Comparison of ENCODE assay signal across 23 cellular contexts in genomic region chr2:229202646-229203045, GRCh38.
DNase-seq lines count a peak whose midpoint lies in the region; ATAC-seq, FAIRE-seq and TF ChIP-seq lines count a peak whose summit lies in the region.
"Had no signal": no experiment of that assay in that cellular context is flagged by ENCODE, and none has a peak within 500 bp of the region (broad histone marks: within the 10 kb centered on the region; RNA-seq: fewer than 3 reads in every experiment).

No MANE protein-coding gene starts in this region.

- TF ChIP-seq CTCF in A673 (conservative IDR thresholded peaks at IDR 0.05; ENCODE audit: low read depth, low read length) (no peak), fibroblast of mammary gland (conservative IDR thresholded peaks at IDR 0.05; ENCODE audit: control insufficient read depth, insufficient read depth, low read depth, low read length) (no peak), D721Med (IDR thresholded peaks at IDR 0.05; ENCODE audit: insufficient read depth, missing control alignments) (no peak)

- no peak overlapping the region for H3K4me2 ChIP-seq in mesenchymal stem cell (ENCODE audit: low read length, poor library complexity, severe bottlenecking)
- H3K4me2 ChIP-seq: BLaER1, GM23338, PC-9 had no signal

- no peak overlapping the region for H4K8ac ChIP-seq in mesenchymal stem cell (ENCODE audit: low read length)

- H3K4me3 ChIP-seq in A673 (ENCODE audit: low read depth, low read length, poor library complexity, severe bottlenecking) (no peak overlapping the region), fibroblast of mammary gland (ENCODE audit: control insufficient read depth, low read depth, low read length) (no peak overlapping the region), mesenchymal stem cell (ENCODE audit: insufficient read depth in 1 of 2, low read depth in 1 of 2, low read length in 2 of 2) (no peak overlapping the region)
- H3K4me3 ChIP-seq: BLaER1, GM12878, GM23338, HAP-1, PC-9, SJCRH30 had no signal

- no peak for ATAC-seq in GM19351 (IDR thresholded peaks at IDR 0.05; ENCODE audit: unreplicated experiment)
- ATAC-seq: GM12878, GM23338, Right ventricle myocardium inferior had no signal

- no peak overlapping the region for H2BK15ac ChIP-seq in mesenchymal stem cell (ENCODE audit: low read depth, poor library complexity, severe bottlenecking)

- H3K9me3 ChIP-seq in A673 (ENCODE audit: low read depth, low read length, poor library complexity, severe bottlenecking), result no peaks in the 10 kb centered on the region
- H3K9me3 ChIP-seq in mesenchymal stem cell (ENCODE audit: control insufficient read depth, low read length), result no peaks in the 10 kb centered on the region
- H3K9me3 ChIP-seq: BLaER1, HAP-1, SJCRH30 had no signal

- no peak overlapping the region for H2BK5ac ChIP-seq in mesenchymal stem cell (ENCODE audit: low read depth, low read length, poor library complexity, severe bottlenecking)

- H3K36me3 ChIP-seq in A673 (ENCODE audit: insufficient read depth, low read length, poor library complexity, severe bottlenecking), result no peaks in the 10 kb centered on the region
- no peaks in the 10 kb centered on the region for H3K36me3 ChIP-seq in mesenchymal stem cell (ENCODE audit: control insufficient read depth in 1 of 2, insufficient read depth in 2 of 2, low read depth in 1 of 2, low read length in 2 of 2)
- H3K36me3 ChIP-seq: BLaER1, HAP-1, SJCRH30 had no signal

- no peak overlapping the region for H3K14ac ChIP-seq in mesenchymal stem cell (ENCODE audit: low read length in 2 of 2)

- H3K9ac ChIP-seq in mesenchymal stem cell (ENCODE audit: low read length), result no peak overlapping the region
- H3K9ac ChIP-seq: BLaER1 had no signal

- H3K18ac ChIP-seq in mesenchymal stem cell (ENCODE audit: low read depth in 1 of 2, low read length in 2 of 2), result no peak overlapping the region

- no peak overlapping the region for H2BK120ac ChIP-seq in mesenchymal stem cell (ENCODE audit: low read depth, low read length)

- CTCF ChIA-PET in A673 (lab: Charles Lee), result no interaction called here

- intact Hi-C loops in A673 (cut with micrococcal nuclease; ENCODE audit: unreplicated experiment), result no loop called here

- H2AFZ ChIP-seq in mesenchymal stem cell (ENCODE audit: low read depth, low read length), result no peak overlapping the region
- H2AFZ ChIP-seq: GM23338, PC-9 had no signal

- no peaks in the 10 kb centered on the region for H3K79me1 ChIP-seq in mesenchymal stem cell (replicated peaks; ENCODE audit: low read length, poor library complexity, severe bottlenecking)

- FAIRE-seq in D721Med (lab: Jason Lieb, UNC), result no peak
- FAIRE-seq: GM12878 had no signal

- no peak overlapping the region for H3K27ac ChIP-seq in A673 (ENCODE audit: low read depth, low read length, poor library complexity, severe bottlenecking)
- no peak overlapping the region for H3K27ac ChIP-seq in mesenchymal stem cell (ENCODE audit: low read length, poor library complexity, severe bottlenecking)
- H3K27ac ChIP-seq: 22Rv1, BLaER1, PC-9, SJCRH30 had no signal

- H3K23ac ChIP-seq in mesenchymal stem cell (ENCODE audit: low read length in 2 of 2), result no peak overlapping the region

- no peak overlapping the region for H2AK5ac ChIP-seq in mesenchymal stem cell (ENCODE audit: low read length, severe bottlenecking)

- no peak overlapping the region for H2BK12ac ChIP-seq in mesenchymal stem cell (ENCODE audit: low read length in 2 of 2)

- no TSS peak for BruUV-seq in A673 (replicated peaks; lab: Mats Ljungman, UMichigan)

- POLR2A ChIA-PET in A673 (lab: Charles Lee; ENCODE audit: low non-redundant PET), result no interaction called here

- no peak overlapping the region for H3K4ac ChIP-seq in mesenchymal stem cell (ENCODE audit: low read depth in 1 of 2, low read length in 2 of 2)

- no peak overlapping the region for H4K91ac ChIP-seq in mesenchymal stem cell (ENCODE audit: low read length)

- H3K27me3 ChIP-seq in A673 (replicated peaks; ENCODE audit: insufficient read depth, low read depth, low read length, poor library complexity) (no peaks in the 10 kb centered on the region), mesenchymal stem cell (ENCODE audit: control insufficient read depth in 1 of 2, insufficient read depth in 1 of 2, low read length in 2 of 2) (no peaks in the 10 kb centered on the region)
- H3K27me3 ChIP-seq: BLaER1, SJCRH30 had no signal

- H3K4me1 ChIP-seq in A673 (ENCODE audit: insufficient read depth, low read length, poor library complexity, severe bottlenecking), result peaks cover 3% of the 10 kb centered on the region
- H3K4me1 ChIP-seq in mesenchymal stem cell (ENCODE audit: control insufficient read depth, insufficient read depth, low read depth, low read length), result no peaks in the 10 kb centered on the region
- H3K4me1 ChIP-seq: BLaER1, HAP-1 had no signal

- DNase-seq in A673 (ENCODE audit: low spot score) (peak; percentile 36), LHCN-M2 (ENCODE audit: low read depth) (peak; percentile 23), fibroblast of mammary gland (ENCODE audit: low read depth) (peak; percentile 7), mesenchymal stem cell (peak; percentile 4), D721Med (ENCODE audit: insufficient read length, low spot score) (no peak)
- DNase-seq in effector CD8-positive, alpha-beta T cell (lab: John Stamatoyannopoulos, UW), result no peak
- DNase-seq: ACHN; CD4-positive, CD25-positive, alpha-beta regulatory T cell; KG1; MM.1S; NCI-H2029; NCI-H446; NCI-H524 treated with DMSO at 0.1 percent for 48 hours; NCI-H82; PC-9; SJCRH30 had no signal

- no CpG with 5 or more reads among the region's 1 CpG for WGBS in mesenchymal stem cell

Comparison
In these comparisons a context has a peak if more than half of its experiments do, and no peak if none do; other contexts are left out.
1. DNase-seq: peak in A673 (single experiment), LHCN-M2 (single experiment), fibroblast of mammary gland (single experiment) and mesenchymal stem cell (single experiment); none in D721Med (single experiment) and effector CD8-positive, alpha-beta T cell (single experiment).